Comparison of ENCODE assay signal across 8 cellular contexts in genomic region chrX:107716045-107716684, GRCh38. TPM values are rescaled to one million over a fixed set of nuclear protein-coding genes. Genes with fewer than 3 reads are reported as not detected.
DNase-seq lines count a peak whose midpoint lies in the region; ATAC-seq and TF ChIP-seq lines count a peak whose summit lies in the region.

No MANE protein-coding gene starts in this region.

- ATAC-seq in HCT116 (peak; percentile 61), lower lobe of right lung (peak; percentile 7 to 14)

- TF ChIP-seq CTCF in HCT116 (IDR thresholded peaks at IDR 0.05 in 2 of 3, conservative IDR thresholded peaks at IDR 0.05 in 1 of 3; ENCODE audit: borderline replicate concordance in 1 of 3, insufficient read depth in 1 of 3, low read depth in 2 of 3, low read length in 2 of 3) (no peak), lower lobe of right lung (IDR thresholded peaks at IDR 0.05) (no peak), tibial artery (IDR thresholded peaks at IDR 0.05) (no peak)

- DNase-seq in EH (ENCODE audit: low read depth) = peak; percentile 48
- DNase-seq in HCT116 (ENCODE audit: low read depth, low spot score) = no peak
- DNase-seq in SK-N-DZ (ENCODE audit: low spot score) = peak; percentile 43
- DNase-seq in dermis blood vessel endothelial cell = peak; percentile 47
- peak; percentile 54 for DNase-seq in lower lobe of right lung
- DNase-seq in tibial artery = peak in 1 of 2 donors; percentile 66
- no peak for DNase-seq in NCI-H2107 treated with DMSO at 0.1 percent for 48 hours (lab: John Stamatoyannopoulos, UW; ENCODE audit: unreplicated experiment)
- DNase-seq in NCI-H774 (lab: John Stamatoyannopoulos, UW) = no peak

- intact Hi-C loops in HCT116 (cut with micrococcal nuclease) = loop anchor here (10.0 kb wide), 1 partner anchor 59 kb away; the partner anchor contains the start of genes NCBP2L and TSC22D3
- intact Hi-C loops in lower lobe of right lung (cut with DNase I) = no loop called here
- intact Hi-C loops in tibial artery (cut with DNase I; ENCODE audit: low total_unique reads) = no loop called here

- RAD21 ChIA-PET in HCT116 (lab: Charles Lee; ENCODE audit: low non-redundant PET in 1 of 2, low total read pairs in 2 of 2, uncharacterized antibody in 2 of 2, unreplicated experiment in 2 of 2) = interaction anchor here in 1 of 2 experiments (0.7 to 1.5 kb wide), 2 partner anchors 61 to 1009 kb away, joined by 3 to 4 read pairs; partner anchors contain the start of gene NCBP2L

- CTCF ChIA-PET in HCT116 (lab: Charles Lee) = interaction anchor here (0.9 to 1.2 kb wide), 3 partner anchors 16 to 61 kb away, joined by 3 to 4 read pairs (median 3); no protein-coding TSS in a partner anchor

- H3K4me1 ChIP-seq in HCT116 (ENCODE audit: control insufficient read depth in 1 of 2, insufficient read depth in 2 of 2, low read length in 2 of 2) (peaks cover 14 to 16% of the 10 kb centered on the region in 2 experiments), lower lobe of right lung (peaks cover 40% of the 10 kb centered on the region), tibial artery (peaks cover 0 to 57% (median 15%) of the 10 kb centered on the region in 4 donors)

- peak overlapping the region; percentile 82 for H3K4me2 ChIP-seq in HCT116 (ENCODE audit: low read length)

- no peak overlapping the region for H2AFZ ChIP-seq in HCT116 (ENCODE audit: low read depth, low read length, poor library complexity, severe bottlenecking)

- H3K79me2 ChIP-seq in HCT116 (ENCODE audit: insufficient read depth, low read length) = no peaks in the 10 kb centered on the region

- H3K9me2 ChIP-seq in HCT116 (ENCODE audit: insufficient read depth) = no peaks in the 10 kb centered on the region

- POLR2A ChIA-PET in HCT116 (lab: Charles Lee) = interaction anchor here (0.8 to 2.5 kb wide), 5 partner anchors 10 to 59 kb away, joined by 3 to 9 read pairs (median 6); partner anchors contain the start of gene TSC22D3

- H4K20me1 ChIP-seq in HCT116 (ENCODE audit: insufficient read depth) = no peaks in the 10 kb centered on the region

- peak overlapping the region; percentile 65 to 66 for H3K4me3 ChIP-seq in HCT116 (replicated peaks in 1 of 2; ENCODE audit: low read depth in 1 of 2, low read length in 2 of 2)
- H3K4me3 ChIP-seq in lower lobe of right lung = peak overlapping the region; percentile 73
- H3K4me3 ChIP-seq in tibial artery = peak overlapping the region; percentile 86 to 95

- H3K27me3 ChIP-seq in HCT116 (ENCODE audit: insufficient read depth, low read length) (no peaks in the 10 kb centered on the region), lower lobe of right lung (ENCODE audit: low read depth) (no peaks in the 10 kb centered on the region), tibial artery (no peaks in the 10 kb centered on the region)

- H3K9me3 ChIP-seq in HCT116 (ENCODE audit: control insufficient read depth in 1 of 2, insufficient read depth in 1 of 2, low read depth in 1 of 2, low read length in 2 of 2) = no peaks in the 10 kb centered on the region
- no peaks in the 10 kb centered on the region for H3K9me3 ChIP-seq in lower lobe of right lung
- no peaks in the 10 kb centered on the region for H3K9me3 ChIP-seq in tibial artery

- H3K9ac ChIP-seq in HCT116 (ENCODE audit: low read length) = peak overlapping the region; percentile 64

- peak overlapping the region; percentile 62; the same call in 1 of the 2 replicates for H3K27ac ChIP-seq in HCT116 (ENCODE audit: low read depth, low read length)
- H3K27ac ChIP-seq in lower lobe of right lung = peak overlapping the region; percentile 99
- H3K27ac ChIP-seq in tibial artery = peak overlapping the region; percentile 97 to 99

- BruUV-seq in HCT116 (replicated peaks; lab: Mats Ljungman, UMichigan) = TSS peak; percentile 51

- H3K36me3 ChIP-seq in HCT116 (ENCODE audit: control insufficient read depth in 1 of 2, insufficient read depth in 2 of 2, low read length in 2 of 2) (no peaks in the 10 kb centered on the region), lower lobe of right lung (peaks cover 29% of the 10 kb centered on the region), tibial artery (peaks cover 32 to 37% (median 33%) of the 10 kb centered on the region in 3 donors)

- TF ChIP-seq POLR2A in HCT116 (IDR thresholded peaks at IDR 0.05; ENCODE audit: borderline replicate concordance, extremely low read depth, insufficient read depth, insufficient read length) = no peak

- TF ChIP-seq RAD21 in HCT116 (IDR thresholded peaks at IDR 0.05; ENCODE audit: low read depth) = no peak

TF ChIP-seq in HCT116, 20 proteins besides CTCF, POLR2A, EP300 and RAD21:
- TF ChIP-seq ATF3 (IDR thresholded peaks at IDR 0.05) (no peak), EGR1 (IDR thresholded peaks at IDR 0.05; ENCODE audit: low read depth) (no peak), REST (IDR thresholded peaks at IDR 0.05; ENCODE audit: low read depth) (no peak), MAX (IDR thresholded peaks at IDR 0.05) (no peak), ELF1 (IDR thresholded peaks at IDR 0.05; ENCODE audit: borderline replicate concordance, low read depth) (no peak), CEBPB (IDR thresholded peaks at IDR 0.05; ENCODE audit: low read depth) (no peak), POLR2AphosphoS5 (IDR thresholded peaks at IDR 0.05; ENCODE audit: low read depth, low read length) (no peak), JUND (IDR thresholded peaks at IDR 0.05) (no peak), EZH2phosphoT487 (IDR thresholded peaks at IDR 0.05; ENCODE audit: borderline replicate concordance) (no peak), CBX3 (IDR thresholded peaks at IDR 0.05; ENCODE audit: low read depth) (no peak), ZBTB33 (IDR thresholded peaks at IDR 0.05; ENCODE audit: extremely low read depth, insufficient replicate concordance, low read length) (no peak), EZH2 (IDR thresholded peaks at IDR 0.05) (no peak), SIN3A (IDR thresholded peaks at IDR 0.05; ENCODE audit: low read depth) (no peak), FOSL1 (IDR thresholded peaks at IDR 0.05; ENCODE audit: low read depth) (no peak), YY1 (IDR thresholded peaks at IDR 0.05; ENCODE audit: extremely low read depth, insufficient replicate concordance, low read depth, low read length) (no peak), SP1 (IDR thresholded peaks at IDR 0.05; ENCODE audit: low read depth) (no peak), ZNF274 (IDR thresholded peaks at IDR 0.05; ENCODE audit: low read depth, low read length) (no peak), TCF7L2 (IDR thresholded peaks at IDR 0.05; ENCODE audit: borderline replicate concordance, extremely low read depth, insufficient read depth, insufficient read length) (no peak), SRF (IDR thresholded peaks at IDR 0.05; ENCODE audit: low read depth) (no peak), ZFX (IDR thresholded peaks at IDR 0.05) (no peak)

RNA-seq across cellular contexts. Expression of gene TSC22D3, which starts 59.4 kb away (rescaled TPM):
- total RNA-seq in HCT116 (2021; ENCODE audit: unreplicated experiment) = 24.6 TPM
- 29.9 and 31.8 TPM in 2 replicates for polyA plus RNA-seq in HCT116 (2012)
- polyA plus RNA-seq in SK-N-DZ (2014; cell fraction: cytosol; rRNA removed) = 47.0 and 48.2 TPM in 2 replicates
- polyA plus RNA-seq in SK-N-DZ (2014; cell fraction: nucleus; rRNA removed) = 19.2 and 26.6 TPM in 2 replicates
- 51.6 and 56.3 TPM in 2 replicates for total RNA-seq in dermis blood vessel endothelial cell
- 350 TPM for total RNA-seq in lower lobe of right lung

Comparison
In these comparisons a context has a peak if more than half of its experiments do, and no peak if none do; other contexts are left out.
1. DNase-seq: peak in EH (single experiment), SK-N-DZ (single experiment), dermis blood vessel endothelial cell (single experiment) and lower lobe of right lung (single experiment); none in HCT116 (single experiment), NCI-H2107 treated with DMSO at 0.1 percent for 48 hours (single experiment) and NCI-H774 (single experiment).
2. Peak in every context shown above with its lines, with median percentiles within 50 percentile points of each other: H3K27ac ChIP-seq and H3K4me3 ChIP-seq.